ENCODE assay signal across 1 cellular context in the genomic region with DNA sequence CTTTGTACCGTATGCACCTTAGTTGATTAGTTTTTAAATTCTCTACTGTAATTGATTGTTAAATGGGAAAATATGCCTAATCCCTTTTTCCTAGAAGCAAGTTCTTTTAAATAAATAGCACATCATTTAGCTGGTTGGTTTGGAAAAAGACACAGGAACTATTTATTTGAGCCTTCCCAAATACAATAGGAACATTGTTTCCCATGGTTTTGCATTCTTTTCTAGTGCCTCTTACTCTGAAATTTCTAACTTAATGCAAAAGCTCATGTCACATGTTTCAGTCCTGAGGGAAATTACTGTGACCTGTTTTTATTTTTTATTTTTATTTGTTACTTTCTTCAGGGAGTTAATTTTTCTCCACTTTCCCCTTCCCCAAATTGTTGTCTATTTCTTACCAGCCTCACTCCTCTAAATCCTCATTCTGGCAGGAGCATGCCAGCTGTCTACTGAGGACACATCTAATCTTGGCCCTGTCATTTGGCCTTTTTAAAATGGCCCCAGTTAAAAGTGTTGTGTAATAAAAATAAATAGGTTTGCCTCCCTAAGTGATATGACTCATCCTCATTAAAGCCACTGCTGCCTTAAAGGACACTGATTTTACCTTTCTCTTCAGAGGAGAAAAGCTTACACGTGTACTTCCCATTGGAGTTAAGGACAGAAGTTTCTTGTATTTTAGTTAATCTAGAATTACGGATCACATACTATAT.
TF ChIP-seq lines count a peak whose summit lies in the region.

No MANE protein-coding gene starts in this region.

TF ChIP-seq in HEK293, 187 proteins besides CTCF, POLR2A, EP300 and RAD21 (continued from another document and continues in another):
- TF ChIP-seq, protein P1, sequence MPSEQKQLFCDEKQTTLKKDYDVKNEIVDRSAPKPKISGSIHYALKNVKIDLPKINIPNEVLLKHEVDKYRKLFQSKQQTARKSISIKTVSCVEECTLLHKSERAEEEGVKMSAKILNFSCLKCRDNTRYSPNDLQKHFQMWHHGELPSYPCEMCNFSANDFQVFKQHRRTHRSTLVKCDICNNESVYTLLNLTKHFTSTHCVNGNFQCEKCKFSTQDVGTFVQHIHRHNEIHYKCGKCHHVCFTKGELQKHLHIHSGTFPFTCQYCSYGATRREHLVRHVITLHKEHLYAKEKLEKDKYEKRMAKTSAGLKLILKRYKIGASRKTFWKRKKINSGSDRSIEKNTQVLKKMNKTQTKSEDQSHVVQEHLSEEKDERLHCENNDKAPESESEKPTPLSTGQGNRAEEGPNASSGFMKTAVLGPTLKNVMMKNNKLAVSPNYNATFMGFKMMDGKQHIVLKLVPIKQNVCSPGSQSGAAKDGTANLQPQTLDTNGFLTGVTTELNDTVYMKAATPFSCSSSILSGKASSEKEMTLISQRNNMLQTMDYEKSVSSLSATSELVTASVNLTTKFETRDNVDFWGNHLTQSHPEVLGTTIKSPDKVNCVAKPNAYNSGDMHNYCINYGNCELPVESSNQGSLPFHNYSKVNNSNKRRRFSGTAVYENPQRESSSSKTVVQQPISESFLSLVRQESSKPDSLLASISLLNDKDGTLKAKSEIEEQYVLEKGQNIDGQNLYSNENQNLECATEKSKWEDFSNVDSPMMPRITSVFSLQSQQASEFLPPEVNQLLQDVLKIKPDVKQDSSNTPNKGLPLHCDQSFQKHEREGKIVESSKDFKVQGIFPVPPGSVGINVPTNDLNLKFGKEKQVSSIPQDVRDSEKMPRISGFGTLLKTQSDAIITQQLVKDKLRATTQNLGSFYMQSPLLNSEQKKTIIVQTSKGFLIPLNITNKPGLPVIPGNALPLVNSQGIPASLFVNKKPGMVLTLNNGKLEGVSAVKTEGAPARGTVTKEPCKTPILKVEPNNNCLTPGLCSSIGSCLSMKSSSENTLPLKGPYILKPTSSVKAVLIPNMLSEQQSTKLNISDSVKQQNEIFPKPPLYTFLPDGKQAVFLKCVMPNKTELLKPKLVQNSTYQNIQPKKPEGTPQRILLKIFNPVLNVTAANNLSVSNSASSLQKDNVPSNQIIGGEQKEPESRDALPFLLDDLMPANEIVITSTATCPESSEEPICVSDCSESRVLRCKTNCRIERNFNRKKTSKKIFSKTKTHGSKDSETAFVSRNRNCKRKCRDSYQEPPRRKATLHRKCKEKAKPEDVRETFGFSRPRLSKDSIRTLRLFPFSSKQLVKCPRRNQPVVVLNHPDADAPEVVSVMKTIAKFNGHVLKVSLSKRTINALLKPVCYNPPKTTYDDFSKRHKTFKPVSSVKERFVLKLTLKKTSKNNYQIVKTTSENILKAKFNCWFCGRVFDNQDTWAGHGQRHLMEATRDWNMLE (tag by site-specific recombination; conservative IDR thresholded peaks at IDR 0.05; ENCODE audit: low read depth): no peak
- TF ChIP-seq ZNF544 (tag by site-specific recombination; IDR thresholded peaks at IDR 0.05) (no peak), ZNF843 (tag by site-specific recombination; IDR thresholded peaks at IDR 0.05) (0 out of 2 replicates have a peak, but pooled peaks have one; percentile 28), ZBTB48 (tag by site-specific recombination; IDR thresholded peaks at IDR 0.05) (no peak), ZNF114 (tag by site-specific recombination; IDR thresholded peaks at IDR 0.05) (no peak), ZNF677 (tag by site-specific recombination; IDR thresholded peaks at IDR 0.05) (no peak), FEZF1 (tag by site-specific recombination; IDR thresholded peaks at IDR 0.05) (peak; percentile 82), SP3 (tag by site-specific recombination; IDR thresholded peaks at IDR 0.05) (no peak), ZXDB (tag by site-specific recombination; IDR thresholded peaks at IDR 0.05) (no peak), GLI2 (tag by site-specific recombination; IDR thresholded peaks at IDR 0.05; ENCODE audit: borderline replicate concordance, low read depth) (no peak), ZNF302 (tag by site-specific recombination; IDR thresholded peaks at IDR 0.05; ENCODE audit: low read depth) (no peak), GLIS1 (tag by site-specific recombination; IDR thresholded peaks at IDR 0.05) (peak; percentile 48), ZNF138 (tag by site-specific recombination; IDR thresholded peaks at IDR 0.05; ENCODE audit: borderline replicate concordance) (no peak), ZFP37 (tag by site-specific recombination; IDR thresholded peaks at IDR 0.05) (no peak), ZNF837 (tag by site-specific recombination; IDR thresholded peaks at IDR 0.05) (no peak), ZNF473 (tag by site-specific recombination; IDR thresholded peaks at IDR 0.05) (no peak), WT1 (tag by site-specific recombination; IDR thresholded peaks at IDR 0.05) (peak; percentile 58), ZNF830 (tag by site-specific recombination; IDR thresholded peaks at IDR 0.05; ENCODE audit: low read depth) (no peak), ZFP69B (tag by site-specific recombination; IDR thresholded peaks at IDR 0.05) (0 out of 2 replicates have a peak, but pooled peaks have one; percentile 26), HOXA7 (CRISPR knock-in tag; IDR thresholded peaks at IDR 0.05; ENCODE audit: borderline replicate concordance) (no peak), ZNF561 (tag by site-specific recombination; IDR thresholded peaks at IDR 0.05; ENCODE audit: borderline replicate concordance) (no peak), ZSCAN16 (tag by site-specific recombination; IDR thresholded peaks at IDR 0.05) (no peak), ZNF140 (tag by site-specific recombination; IDR thresholded peaks at IDR 0.05) (no peak), TRIM28 (IDR thresholded peaks at IDR 0.05; ENCODE audit: borderline replicate concordance, low read length) (no peak), ZNF133 (tag by site-specific recombination; IDR thresholded peaks at IDR 0.05) (no peak)
- TF ChIP-seq, protein P2, sequence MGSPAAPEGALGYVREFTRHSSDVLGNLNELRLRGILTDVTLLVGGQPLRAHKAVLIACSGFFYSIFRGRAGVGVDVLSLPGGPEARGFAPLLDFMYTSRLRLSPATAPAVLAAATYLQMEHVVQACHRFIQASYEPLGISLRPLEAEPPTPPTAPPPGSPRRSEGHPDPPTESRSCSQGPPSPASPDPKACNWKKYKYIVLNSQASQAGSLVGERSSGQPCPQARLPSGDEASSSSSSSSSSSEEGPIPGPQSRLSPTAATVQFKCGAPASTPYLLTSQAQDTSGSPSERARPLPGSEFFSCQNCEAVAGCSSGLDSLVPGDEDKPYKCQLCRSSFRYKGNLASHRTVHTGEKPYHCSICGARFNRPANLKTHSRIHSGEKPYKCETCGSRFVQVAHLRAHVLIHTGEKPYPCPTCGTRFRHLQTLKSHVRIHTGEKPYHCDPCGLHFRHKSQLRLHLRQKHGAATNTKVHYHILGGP (tag by site-specific recombination; IDR thresholded peaks at IDR 0.05): no peak
- TF ChIP-seq, protein P3, sequence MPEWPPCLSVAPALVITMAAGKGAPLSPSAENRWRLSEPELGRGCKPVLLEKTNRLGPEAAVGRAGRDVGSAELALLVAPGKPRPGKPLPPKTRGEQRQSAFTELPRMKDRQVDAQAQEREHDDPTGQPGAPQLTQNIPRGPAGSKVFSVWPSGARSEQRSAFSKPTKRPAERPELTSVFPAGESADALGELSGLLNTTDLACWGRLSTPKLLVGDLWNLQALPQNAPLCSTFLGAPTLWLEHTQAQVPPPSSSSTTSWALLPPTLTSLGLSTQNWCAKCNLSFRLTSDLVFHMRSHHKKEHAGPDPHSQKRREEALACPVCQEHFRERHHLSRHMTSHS (tag by site-specific recombination; IDR thresholded peaks at IDR 0.05): no peak
- TF ChIP-seq, protein P4, sequence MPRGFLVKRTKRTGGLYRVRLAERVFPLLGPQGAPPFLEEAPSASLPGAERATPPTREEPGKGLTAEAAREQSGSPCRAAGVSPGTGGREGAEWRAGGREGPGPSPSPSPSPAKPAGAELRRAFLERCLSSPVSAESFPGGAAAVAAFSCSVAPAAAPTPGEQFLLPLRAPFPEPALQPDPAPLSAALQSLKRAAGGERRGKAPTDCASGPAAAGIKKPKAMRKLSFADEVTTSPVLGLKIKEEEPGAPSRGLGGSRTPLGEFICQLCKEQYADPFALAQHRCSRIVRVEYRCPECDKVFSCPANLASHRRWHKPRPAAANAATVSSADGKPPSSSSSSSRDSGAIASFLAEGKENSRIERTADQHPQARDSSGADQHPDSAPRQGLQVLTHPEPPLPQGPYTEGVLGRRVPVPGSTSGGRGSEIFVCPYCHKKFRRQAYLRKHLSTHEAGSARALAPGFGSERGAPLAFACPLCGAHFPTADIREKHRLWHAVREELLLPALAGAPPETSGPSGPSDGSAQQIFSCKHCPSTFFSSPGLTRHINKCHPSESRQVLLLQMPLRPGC (tag by site-specific recombination; IDR thresholded peaks at IDR 0.05): no peak
- TF ChIP-seq, protein P5, sequence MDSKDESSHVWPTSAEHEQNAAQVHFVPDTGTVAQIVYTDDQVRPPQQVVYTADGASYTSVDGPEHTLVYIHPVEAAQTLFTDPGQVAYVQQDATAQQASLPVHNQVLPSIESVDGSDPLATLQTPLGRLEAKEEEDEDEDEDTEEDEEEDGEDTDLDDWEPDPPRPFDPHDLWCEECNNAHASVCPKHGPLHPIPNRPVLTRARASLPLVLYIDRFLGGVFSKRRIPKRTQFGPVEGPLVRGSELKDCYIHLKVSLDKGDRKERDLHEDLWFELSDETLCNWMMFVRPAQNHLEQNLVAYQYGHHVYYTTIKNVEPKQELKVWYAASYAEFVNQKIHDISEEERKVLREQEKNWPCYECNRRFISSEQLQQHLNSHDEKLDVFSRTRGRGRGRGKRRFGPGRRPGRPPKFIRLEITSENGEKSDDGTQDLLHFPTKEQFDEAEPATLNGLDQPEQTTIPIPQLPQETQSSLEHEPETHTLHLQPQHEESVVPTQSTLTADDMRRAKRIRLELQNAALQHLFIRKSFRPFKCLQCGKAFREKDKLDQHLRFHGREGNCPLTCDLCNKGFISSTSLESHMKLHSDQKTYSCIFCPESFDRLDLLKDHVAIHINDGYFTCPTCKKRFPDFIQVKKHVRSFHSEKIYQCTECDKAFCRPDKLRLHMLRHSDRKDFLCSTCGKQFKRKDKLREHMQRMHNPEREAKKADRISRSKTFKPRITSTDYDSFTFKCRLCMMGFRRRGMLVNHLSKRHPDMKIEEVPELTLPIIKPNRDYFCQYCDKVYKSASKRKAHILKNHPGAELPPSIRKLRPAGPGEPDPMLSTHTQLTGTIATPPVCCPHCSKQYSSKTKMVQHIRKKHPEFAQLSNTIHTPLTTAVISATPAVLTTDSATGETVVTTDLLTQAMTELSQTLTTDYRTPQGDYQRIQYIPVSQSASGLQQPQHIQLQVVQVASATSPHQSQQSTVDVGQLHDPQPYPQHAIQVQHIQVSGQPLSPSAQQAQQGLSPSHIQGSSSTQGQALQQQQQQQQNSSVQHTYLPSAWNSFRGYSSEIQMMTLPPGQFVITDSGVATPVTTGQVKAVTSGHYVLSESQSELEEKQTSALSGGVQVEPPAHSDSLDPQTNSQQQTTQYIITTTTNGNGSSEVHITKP (tag by site-specific recombination; IDR thresholded peaks at IDR 0.05): no peak
- TF ChIP-seq, protein P6, sequence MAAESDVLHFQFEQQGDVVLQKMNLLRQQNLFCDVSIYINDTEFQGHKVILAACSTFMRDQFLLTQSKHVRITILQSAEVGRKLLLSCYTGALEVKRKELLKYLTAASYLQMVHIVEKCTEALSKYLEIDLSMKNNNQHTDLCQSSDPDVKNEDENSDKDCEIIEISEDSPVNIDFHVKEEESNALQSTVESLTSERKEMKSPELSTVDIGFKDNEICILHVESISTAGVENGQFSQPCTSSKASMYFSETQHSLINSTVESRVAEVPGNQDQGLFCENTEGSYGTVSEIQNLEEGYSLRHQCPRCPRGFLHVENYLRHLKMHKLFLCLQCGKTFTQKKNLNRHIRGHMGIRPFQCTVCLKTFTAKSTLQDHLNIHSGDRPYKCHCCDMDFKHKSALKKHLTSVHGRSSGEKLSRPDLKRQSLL (tag by site-specific recombination; IDR thresholded peaks at IDR 0.05): no peak
- TF ChIP-seq, protein P7, sequence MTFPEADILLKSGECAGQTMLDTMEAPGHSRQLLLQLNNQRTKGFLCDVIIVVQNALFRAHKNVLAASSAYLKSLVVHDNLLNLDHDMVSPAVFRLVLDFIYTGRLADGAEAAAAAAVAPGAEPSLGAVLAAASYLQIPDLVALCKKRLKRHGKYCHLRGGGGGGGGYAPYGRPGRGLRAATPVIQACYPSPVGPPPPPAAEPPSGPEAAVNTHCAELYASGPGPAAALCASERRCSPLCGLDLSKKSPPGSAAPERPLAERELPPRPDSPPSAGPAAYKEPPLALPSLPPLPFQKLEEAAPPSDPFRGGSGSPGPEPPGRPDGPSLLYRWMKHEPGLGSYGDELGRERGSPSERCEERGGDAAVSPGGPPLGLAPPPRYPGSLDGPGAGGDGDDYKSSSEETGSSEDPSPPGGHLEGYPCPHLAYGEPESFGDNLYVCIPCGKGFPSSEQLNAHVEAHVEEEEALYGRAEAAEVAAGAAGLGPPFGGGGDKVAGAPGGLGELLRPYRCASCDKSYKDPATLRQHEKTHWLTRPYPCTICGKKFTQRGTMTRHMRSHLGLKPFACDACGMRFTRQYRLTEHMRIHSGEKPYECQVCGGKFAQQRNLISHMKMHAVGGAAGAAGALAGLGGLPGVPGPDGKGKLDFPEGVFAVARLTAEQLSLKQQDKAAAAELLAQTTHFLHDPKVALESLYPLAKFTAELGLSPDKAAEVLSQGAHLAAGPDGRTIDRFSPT (tag by site-specific recombination; IDR thresholded peaks at IDR 0.05): no peak
- TF ChIP-seq, protein P8, sequence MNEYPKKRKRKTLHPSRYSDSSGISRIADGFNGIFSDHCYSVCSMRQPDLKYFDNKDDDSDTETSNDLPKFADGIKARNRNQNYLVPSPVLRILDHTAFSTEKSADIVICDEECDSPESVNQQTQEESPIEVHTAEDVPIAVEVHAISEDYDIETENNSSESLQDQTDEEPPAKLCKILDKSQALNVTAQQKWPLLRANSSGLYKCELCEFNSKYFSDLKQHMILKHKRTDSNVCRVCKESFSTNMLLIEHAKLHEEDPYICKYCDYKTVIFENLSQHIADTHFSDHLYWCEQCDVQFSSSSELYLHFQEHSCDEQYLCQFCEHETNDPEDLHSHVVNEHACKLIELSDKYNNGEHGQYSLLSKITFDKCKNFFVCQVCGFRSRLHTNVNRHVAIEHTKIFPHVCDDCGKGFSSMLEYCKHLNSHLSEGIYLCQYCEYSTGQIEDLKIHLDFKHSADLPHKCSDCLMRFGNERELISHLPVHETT (tag by site-specific recombination; IDR thresholded peaks at IDR 0.05): no peak
- TF ChIP-seq, protein P9, sequence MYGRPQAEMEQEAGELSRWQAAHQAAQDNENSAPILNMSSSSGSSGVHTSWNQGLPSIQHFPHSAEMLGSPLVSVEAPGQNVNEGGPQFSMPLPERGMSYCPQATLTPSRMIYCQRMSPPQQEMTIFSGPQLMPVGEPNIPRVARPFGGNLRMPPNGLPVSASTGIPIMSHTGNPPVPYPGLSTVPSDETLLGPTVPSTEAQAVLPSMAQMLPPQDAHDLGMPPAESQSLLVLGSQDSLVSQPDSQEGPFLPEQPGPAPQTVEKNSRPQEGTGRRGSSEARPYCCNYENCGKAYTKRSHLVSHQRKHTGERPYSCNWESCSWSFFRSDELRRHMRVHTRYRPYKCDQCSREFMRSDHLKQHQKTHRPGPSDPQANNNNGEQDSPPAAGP (tag by site-specific recombination; IDR thresholded peaks at IDR 0.05): no peak
